Comparison of ENCODE assay signal across 27 cellular contexts in the genomic region with DNA sequence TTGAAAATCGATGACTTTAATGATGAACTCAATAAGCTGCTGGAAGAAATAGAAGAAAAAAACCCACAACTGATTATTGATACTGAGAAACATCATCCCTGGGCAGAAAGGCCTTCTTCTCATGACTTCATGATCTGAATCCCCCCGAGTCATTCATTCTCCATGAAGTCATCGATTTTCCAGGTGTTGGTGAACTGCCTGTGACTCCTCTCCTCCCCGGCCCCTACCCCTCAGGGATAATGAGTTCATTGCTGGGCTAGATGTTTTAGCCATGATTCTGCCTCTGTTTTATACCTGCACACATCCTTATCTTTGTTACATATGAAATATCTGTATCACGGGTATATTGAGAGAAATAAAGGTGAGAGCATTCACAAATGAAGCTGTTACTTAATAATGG. TPM values are rescaled to one million over a fixed set of nuclear protein-coding genes. Genes with fewer than 3 reads are reported as not detected.
DNase-seq lines count a peak whose midpoint lies in the region; ATAC-seq and TF ChIP-seq lines count a peak whose summit lies in the region.
"Had no signal": no experiment of that assay in that cellular context is flagged by ENCODE, and none has a peak within 500 bp of the region (broad histone marks: within the 10 kb centered on the region; RNA-seq: fewer than 3 reads in every experiment).

No MANE protein-coding gene starts in this region.

- H3K9me3 Mint-ChIP-seq in endodermal cell: peaks cover 7% of the 10 kb centered on the region

- H3K9ac ChIP-seq in SU-DHL-6 (ENCODE audit: low read length) (no peak overlapping the region), endodermal cell (ENCODE audit: extremely low read depth, low read length, poor library complexity, severe bottlenecking) (no peak overlapping the region)
- H3K9ac ChIP-seq: BLaER1 had no signal

- intact Hi-C loops in esophagus squamous epithelium (cut with DNase I): no loop called here
- intact Hi-C loops in psoas muscle (cut with DNase I): no loop called here

- H3K79me2 ChIP-seq in SU-DHL-6 (ENCODE audit: insufficient read depth, low read length): no peaks in the 10 kb centered on the region

- no peaks in the 10 kb centered on the region for H3K36me3 ChIP-seq in SU-DHL-6 (ENCODE audit: low read length)
- peaks cover 78% of the 10 kb centered on the region for H3K36me3 ChIP-seq in endodermal cell (ENCODE audit: control insufficient read depth, insufficient read depth, low read length)
- H3K36me3 ChIP-seq in esophagus squamous epithelium: peaks cover 0 to 20% (median 0%) of the 10 kb centered on the region in 3 donors
- H3K36me3 ChIP-seq in psoas muscle (ENCODE audit: insufficient read depth in 1 of 2, low read depth in 1 of 2): no peaks in the 10 kb centered on the region
- H3K36me3 ChIP-seq: BE2C, BLaER1 had no signal

- TF ChIP-seq CTCF in SU-DHL-6 (IDR thresholded peaks at IDR 0.05; ENCODE audit: insufficient read depth, low read length, poor library complexity, severe bottlenecking) (no peak), endodermal cell (conservative IDR thresholded peaks at IDR 0.05) (no peak), esophagus squamous epithelium (IDR thresholded peaks at IDR 0.05) (no peak), psoas muscle (IDR thresholded peaks at IDR 0.05) (no peak)

- H4K20me1 ChIP-seq in SU-DHL-6 (ENCODE audit: low read depth, low read length): no peaks in the 10 kb centered on the region
- H4K20me1 ChIP-seq: BLaER1 had no signal

- H3K9me3 ChIP-seq in SU-DHL-6 (ENCODE audit: insufficient read depth, low read length) (no peaks in the 10 kb centered on the region), endodermal cell (ENCODE audit: control insufficient read depth, low read length) (peaks cover 8% of the 10 kb centered on the region), esophagus squamous epithelium (peaks cover 0 to 10% (median 5%) of the 10 kb centered on the region in 3 donors), psoas muscle (no peaks in the 10 kb centered on the region)
- H3K9me3 ChIP-seq: BE2C had no signal

- 83 to 97% methylated on average over 3 to 5 of the region's 5 CpGs for WGBS in endodermal cell (ENCODE audit: insufficient coverage in 1 of 2, insufficient read length in 1 of 2), 2 experiments
- 60 to 77% methylated on average over 5 of the region's 5 CpGs for WGBS in esophagus squamous epithelium, 2 donors
- WGBS in psoas muscle, 3 donors: 57 to 70% (median 68%) methylated on average over 5 of the region's 5 CpGs

- peak overlapping the region; percentile 30 for H2AFZ ChIP-seq in SU-DHL-6 (ENCODE audit: low read depth, low read length, severe bottlenecking)

- H3K4me1 ChIP-seq in endodermal cell (ENCODE audit: control insufficient read depth, insufficient read depth, low read length): no peaks in the 10 kb centered on the region
- no peaks in the 10 kb centered on the region for H3K4me1 ChIP-seq in esophagus squamous epithelium
- no peaks in the 10 kb centered on the region for H3K4me1 ChIP-seq in psoas muscle
- H3K4me1 ChIP-seq: BE2C had no signal

- H3K27ac ChIP-seq in SU-DHL-6 (ENCODE audit: low read depth, low read length): no peak overlapping the region
- H3K27ac ChIP-seq in endodermal cell (ENCODE audit: low read depth, low read length): no peak overlapping the region
- H3K27ac ChIP-seq in epithelial cell of prostate: peak overlapping the region; percentile 12
- no peak overlapping the region for H3K27ac ChIP-seq in esophagus squamous epithelium
- no peak overlapping the region for H3K27ac ChIP-seq in psoas muscle
- H3K27ac ChIP-seq: BLaER1 had no signal

- H3F3A ChIP-seq in SU-DHL-6 (ENCODE audit: insufficient read depth): peaks cover 6% of the 10 kb centered on the region

- H3K36me3 Mint-ChIP-seq in endodermal cell (ENCODE audit: low read depth): peaks cover 82% of the 10 kb centered on the region

- H3K27me3 ChIP-seq in SU-DHL-6 (ENCODE audit: low read length) (no peaks in the 10 kb centered on the region), endodermal cell (ENCODE audit: control insufficient read depth, insufficient read depth, low read length, poor library complexity, severe bottlenecking) (no peaks in the 10 kb centered on the region), esophagus squamous epithelium (peaks cover 0 to 32% (median 0%) of the 10 kb centered on the region in 4 donors), psoas muscle (ENCODE audit: insufficient read depth in 3 of 3, low read length in 2 of 3) (no peaks in the 10 kb centered on the region)
- H3K27me3 ChIP-seq: BLaER1 had no signal

- peaks cover 5% of the 10 kb centered on the region for H3K4me1 Mint-ChIP-seq in endodermal cell

- DNase-seq in Daoy (ENCODE audit: low read depth): peak; percentile 14
- DNase-seq in endodermal cell: no peak
- peak; percentile 8 for DNase-seq in epithelial cell of prostate (ENCODE audit: low read depth, low spot score)
- no peak for DNase-seq in amygdala (lab: John Stamatoyannopoulos, UW)
- no peak for DNase-seq in SIG-M5 treated with dmso at 0.1 percent for 504 hours (lab: John Stamatoyannopoulos, UW; ENCODE audit: unreplicated experiment)
- no peak for DNase-seq in esophagus squamous epithelium (lab: John Stamatoyannopoulos, UW)
- no peak for DNase-seq in psoas muscle
- DNase-seq: 8988T; ACHN; BE2C; C1 segment of cervical spinal cord; CD4-positive, alpha-beta memory T cell; CD4-positive, CD25-positive, alpha-beta regulatory T cell; CD8-positive, alpha-beta memory T cell; COR-L47; DMS 273 treated with DMSO at 0.1 percent for 48 hours; DMS153; DMS53; DMS79 treated with DMSO at 0.1 percent for 48 hours; EL; GF-D8 had no signal

- H3K4me2 ChIP-seq in SU-DHL-6 (ENCODE audit: low read depth, low read length, poor library complexity, severe bottlenecking): no peak overlapping the region
- H3K4me2 ChIP-seq: BLaER1 had no signal

- no peak overlapping the region for H3K4me3 ChIP-seq in SU-DHL-6 (ENCODE audit: insufficient read depth, low read length, poor library complexity, severe bottlenecking)
- no peak overlapping the region for H3K4me3 ChIP-seq in endodermal cell (ENCODE audit: low read length)
- H3K4me3 ChIP-seq in esophagus squamous epithelium: no peak overlapping the region
- no peak overlapping the region for H3K4me3 ChIP-seq in psoas muscle
- H3K4me3 ChIP-seq: BLaER1 had no signal

- no peak for ATAC-seq in psoas muscle

- no peak overlapping the region for H3K4me3 Mint-ChIP-seq in endodermal cell
- H3K4me3 Mint-ChIP-seq: CD14-positive monocyte; CD4-positive, alpha-beta memory T cell; CD4-positive, CD25-positive, alpha-beta regulatory T cell; CD8-positive, alpha-beta memory T cell had no signal

- no peak for TF ChIP-seq POLR2A in esophagus squamous epithelium (IDR thresholded peaks at IDR 0.05)

- H3K27me3 Mint-ChIP-seq in endodermal cell (ENCODE audit: insufficient read depth): peaks cover 2% of the 10 kb centered on the region

- H3K9me2 ChIP-seq in SU-DHL-6 (replicated peaks; ENCODE audit: insufficient read depth, low read length): no peaks in the 10 kb centered on the region

- peak overlapping the region; percentile 82 for H3K27ac Mint-ChIP-seq in endodermal cell
- H3K27ac Mint-ChIP-seq: CD4-positive, alpha-beta memory T cell; CD8-positive, alpha-beta memory T cell had no signal

RNA-seq across cellular contexts. Expression of a gene that starts 34.6 kb away (rescaled TPM):
- 0.11 TPM in 1 of 2 replicates, not detected in the other for total RNA-seq in Daoy (2014; rRNA removed; shearing (Covaris generic))
- total RNA-seq in endodermal cell (100 to 1,000 TPM in 1 of 2 donors, 10 to 100 TPM in 1; 11.4 to 130 TPM), esophagus squamous epithelium (10 to 100 TPM; 10.1 to 44.4 (median 17.5) TPM), psoas muscle (under 1 TPM in 2 of 4 donors, not detected in 2; 0.13 to 0.30 TPM)
- 57.9 TPM for polyA plus RNA-seq in endodermal cell (2013, experiment 1 of 2)
- polyA plus RNA-seq in endodermal cell (2013, experiment 2 of 2): 58.3 TPM
- under 1 TPM; 0.03 to 0.15 (median 0.06) TPM for polyA plus RNA-seq in psoas muscle
- total RNA-seq: G401 had no signal

RNA-seq across cellular contexts. Expression of a gene that starts 37.3 kb away (rescaled TPM):
- total RNA-seq in Daoy (2014; rRNA removed; shearing (Covaris generic)): 0.91 TPM in 1 of 2 replicates, not detected in the other
- total RNA-seq in endodermal cell: under 1 TPM in 1 of 2 donors, not detected in 1; 0.22 TPM
- not detected for polyA plus RNA-seq in endodermal cell (2013, experiment 1 of 2)
- 0.41 TPM for polyA plus RNA-seq in endodermal cell (2013, experiment 2 of 2)
- not detected for total RNA-seq in esophagus squamous epithelium
- under 1 TPM in 2 of 4 donors, not detected in 2; 0.18 to 0.28 TPM for total RNA-seq in psoas muscle
- under 1 TPM; 0.09 to 0.38 (median 0.10) TPM for polyA plus RNA-seq in psoas muscle
- total RNA-seq: A673; CD8-positive, alpha-beta memory T cell; G401 had no signal
- polyA plus RNA-seq: AG04450; CD4-positive, alpha-beta memory T cell; CD4-positive, CD25-positive, alpha-beta regulatory T cell had no signal

RNA-seq across cellular contexts. Expression of a gene that starts 53.4 kb away (rescaled TPM):
- not detected in 2 replicates for total RNA-seq in Daoy (2014; rRNA removed; shearing (Covaris generic))
- 1 to 10 TPM in 1 of 2 donors, under 1 TPM in 1; 0.93 to 1.0 TPM for total RNA-seq in endodermal cell
- polyA plus RNA-seq in endodermal cell (2013, experiment 1 of 2): not detected
- polyA plus RNA-seq in endodermal cell (2013, experiment 2 of 2): not detected
- not detected for total RNA-seq in esophagus squamous epithelium
- total RNA-seq in psoas muscle: not detected
- polyA plus RNA-seq in psoas muscle: not detected
- total RNA-seq: A673; CD4-positive, alpha-beta memory T cell; CD4-positive, CD25-positive, alpha-beta regulatory T cell; CD8-positive, alpha-beta memory T cell; G401 had no signal
- polyA plus RNA-seq: AG04450; CD14-positive monocyte; CD4-positive, alpha-beta memory T cell; CD4-positive, CD25-positive, alpha-beta regulatory T cell; CD8-positive, alpha-beta memory T cell had no signal

Comparison
In these comparisons a context has a peak if more than half of its experiments do, and no peak if none do; other contexts are left out.
1. DNase-seq: peak in Daoy (single experiment) and epithelial cell of prostate (single experiment); none in endodermal cell (single experiment), amygdala (0 of 56), SIG-M5 treated with dmso at 0.1 percent for 504 hours (single experiment), esophagus squamous epithelium (single experiment) and psoas muscle (0 of 2).